12 cellular contexts compared by ENCODE assay signal in genomic region chr2:230774348-230774951, GRCh38.
DNase-seq lines count a peak whose midpoint lies in the region; ATAC-seq and TF ChIP-seq lines count a peak whose summit lies in the region.
"Had no signal": no experiment of that assay in that cellular context is flagged by ENCODE, and none has a peak within 500 bp of the region (broad histone marks: within the 10 kb centered on the region; RNA-seq: fewer than 3 reads in every experiment).

No MANE protein-coding gene starts in this region.

- CTCF ChIA-PET in CD8-positive, alpha-beta memory T cell (lab: Charles Lee) = interaction anchor here (1.1 kb wide), 1 partner anchor 130 kb away, joined by 4 read pairs; no protein-coding TSS in a partner anchor

- no peak for TF ChIP-seq POLR2A in tibial nerve (IDR thresholded peaks at IDR 0.05)

- H3K27ac Mint-ChIP-seq in CD8-positive, alpha-beta memory T cell = peak overlapping the region in 3 of 8 donors; percentile 32 to 62 (median 42)
- H3K27ac Mint-ChIP-seq: memory B cell had no signal

- peak; percentile 45 to 68 for ATAC-seq in lower lobe of right lung

- DNase-seq in AG09309 (ENCODE audit: low read depth) (peak; percentile 59), HS-5 (ENCODE audit: low read depth) (peak; percentile 68), cardiac fibroblast (ENCODE audit: low read depth in 2 of 2) (peak; percentile 80 to 92), lower lobe of right lung (no peak), tibial nerve (ENCODE audit: low spot score in 2 of 2) (no peak), NCI-H1105 treated with DMSO at 0.1 percent for 48 hours (lab: John Stamatoyannopoulos, UW) (no peak), midbrain (lab: John Stamatoyannopoulos, UW) (no peak)
- no peak for DNase-seq in CD8-positive, alpha-beta memory T cell
- DNase-seq: activated CD4-positive, CD25-positive, alpha-beta regulatory T cell; DND-41; NCI-H526 had no signal

- H3K27me3 Mint-ChIP-seq in CD8-positive, alpha-beta memory T cell = no peaks in the 10 kb centered on the region
- H3K27me3 Mint-ChIP-seq: memory B cell had no signal

- POLR2A ChIA-PET in CD8-positive, alpha-beta memory T cell (lab: Charles Lee) = no interaction called here

- TF ChIP-seq EP300 in tibial nerve (IDR thresholded peaks at IDR 0.05) = no peak

- H3K9me3 ChIP-seq in lower lobe of right lung = no peaks in the 10 kb centered on the region
- no peaks in the 10 kb centered on the region for H3K9me3 ChIP-seq in CD8-positive, alpha-beta memory T cell (ENCODE audit: low read length)
- H3K9me3 ChIP-seq in tibial nerve = peaks cover 0 to 3% (median 0%) of the 10 kb centered on the region in 4 donors

- peaks cover 73 to 92% (median 92%) of the 10 kb centered on the region in 3 donors for H3K4me1 Mint-ChIP-seq in CD8-positive, alpha-beta memory T cell

- H3K36me3 ChIP-seq in lower lobe of right lung (no peaks in the 10 kb centered on the region), tibial nerve (peaks cover 0 to 13% (median 0%) of the 10 kb centered on the region in 3 donors)
- peaks cover 3% of the 10 kb centered on the region for H3K36me3 ChIP-seq in CD8-positive, alpha-beta memory T cell (ENCODE audit: insufficient read depth, low read length)

- peaks cover 0 to 37% (median 4%) of the 10 kb centered on the region in 3 donors for H3K36me3 Mint-ChIP-seq in CD8-positive, alpha-beta memory T cell

- no peak overlapping the region for H3K27ac ChIP-seq in lower lobe of right lung
- H3K27ac ChIP-seq in CD8-positive, alpha-beta memory T cell (ENCODE audit: low read depth, low read length) = no peak overlapping the region
- peak overlapping the region in 1 of 4 donors; percentile 37 for H3K27ac ChIP-seq in tibial nerve

- 84% methylated on average over 4 of the region's 4 CpGs for WGBS in tibial nerve, 2 donors

- no peak for TF ChIP-seq CTCF in AG09309 (IDR thresholded peaks at IDR 0.05; ENCODE audit: control insufficient read depth, insufficient read depth, low read depth, low read length, missing control alignments)
- TF ChIP-seq CTCF in cardiac fibroblast (IDR thresholded peaks at IDR 0.05; ENCODE audit: low read depth, low read length) = no peak
- no peak for TF ChIP-seq CTCF in lower lobe of right lung (IDR thresholded peaks at IDR 0.05)
- no peak for TF ChIP-seq CTCF in tibial nerve (IDR thresholded peaks at IDR 0.05)

- intact Hi-C loops in lower lobe of right lung (cut with DNase I) = no loop called here

- H3K4me1 ChIP-seq in lower lobe of right lung (peaks cover 3% of the 10 kb centered on the region), tibial nerve (peaks cover 0 to 25% (median 0%) of the 10 kb centered on the region in 4 donors)
- H3K4me1 ChIP-seq in CD8-positive, alpha-beta memory T cell (ENCODE audit: insufficient read depth, low read length) = peaks cover 68% of the 10 kb centered on the region

- H3K4me3 ChIP-seq in AG09309 (ENCODE audit: control insufficient read depth, low read depth, low read length) (no peak overlapping the region), cardiac fibroblast (replicated peaks in 1 of 2; ENCODE audit: low read depth in 2 of 2, low read length in 2 of 2) (no peak overlapping the region), lower lobe of right lung (no peak overlapping the region), tibial nerve (no peak overlapping the region)
- H3K4me3 ChIP-seq in CD8-positive, alpha-beta memory T cell (ENCODE audit: low read length) = no peak overlapping the region

- no peak overlapping the region for H3K4me3 Mint-ChIP-seq in CD8-positive, alpha-beta memory T cell
- H3K4me3 Mint-ChIP-seq: memory B cell had no signal

- H3K27me3 ChIP-seq in lower lobe of right lung (ENCODE audit: low read depth) (no peaks in the 10 kb centered on the region), tibial nerve (no peaks in the 10 kb centered on the region)
- H3K27me3 ChIP-seq in CD8-positive, alpha-beta memory T cell (ENCODE audit: insufficient read depth, low read length, poor library complexity, severe bottlenecking) = no peaks in the 10 kb centered on the region

- no peaks in the 10 kb centered on the region for H3K9me3 Mint-ChIP-seq in CD8-positive, alpha-beta memory T cell
- H3K9me3 Mint-ChIP-seq: memory B cell had no signal

Comparison
In these comparisons a context has a peak if more than half of its experiments do, and no peak if none do; other contexts are left out.
1. DNase-seq: peak in AG09309 (single experiment), HS-5 (single experiment) and cardiac fibroblast (2 of 2); none in lower lobe of right lung (single experiment), CD8-positive, alpha-beta memory T cell (0 of 5), tibial nerve (0 of 2), NCI-H1105 treated with DMSO at 0.1 percent for 48 hours (single experiment) and midbrain (single experiment).